ENCODE assay signal across 15 cellular contexts in genomic region chr13:67148219-67148583, GRCh38.
A peak's percentile ranks its signal among the peaks of the same experiment; 100 is the strongest.
DNase-seq lines count a peak whose midpoint lies in the region; ATAC-seq and TF ChIP-seq lines count a peak whose summit lies in the region.
"Had no signal": no experiment of that assay in that cellular context is flagged by ENCODE, and none has a peak within 500 bp of the region (broad histone marks: within the 10 kb centered on the region; RNA-seq: fewer than 3 reads in every experiment).

No MANE protein-coding gene starts in this region.

- H3K4me3 ChIP-seq in mucosa of descending colon: no peak overlapping the region
- H3K4me3 ChIP-seq: thyroid gland had no signal

- POLR2A ChIA-PET in activated B cell treated with CpG ODN at 0.5 μM for 24 hours (lab: Charles Lee): no interaction called here

- peaks cover 38% of the 10 kb centered on the region for H3K4me1 Mint-ChIP-seq in activated B cell treated with CpG ODN at 0.5 μM for 24 hours
- peaks cover 29% of the 10 kb centered on the region for H3K4me1 Mint-ChIP-seq in glutamatergic neuron (ENCODE audit: low read depth, unreplicated experiment)
- peaks cover 16 to 40% of the 10 kb centered on the region in 2 donors for H3K4me1 Mint-ChIP-seq in stimulated activated naive B cell treated with anti-CD40 and anti-IgM and Interleukin-4, amounts not matched to agents 10 μg/mL and 1 μg/mL and 100 μg/mL, for 72 hours
- peaks cover 3% of the 10 kb centered on the region for H3K4me1 Mint-ChIP-seq in activated naive CD8-positive, alpha-beta T cell treated with anti-CD3 and anti-CD28 coated beads for 36 hours
- H3K4me1 Mint-ChIP-seq: T-helper 17 cell had no signal

- TF ChIP-seq CTCF in activated B cell treated with CpG ODN at 0.5 μM for 24 hours (IDR thresholded peaks at IDR 0.05): no peak
- no peak for TF ChIP-seq CTCF in glutamatergic neuron (IDR thresholded peaks at IDR 0.05; ENCODE audit: partially characterized antibody, unreplicated experiment)
- no peak for TF ChIP-seq CTCF in mucosa of descending colon (IDR thresholded peaks at IDR 0.05)

- H3K9me3 ChIP-seq in mucosa of descending colon: no peaks in the 10 kb centered on the region
- H3K9me3 ChIP-seq: thyroid gland had no signal

- no peaks in the 10 kb centered on the region for H3K36me3 ChIP-seq in mucosa of descending colon (ENCODE audit: low read depth)
- H3K36me3 ChIP-seq: thyroid gland had no signal

- H3K9me3 Mint-ChIP-seq in activated B cell treated with CpG ODN at 0.5 μM for 24 hours (no peaks in the 10 kb centered on the region), glutamatergic neuron (ENCODE audit: unreplicated experiment) (peaks cover 2% of the 10 kb centered on the region)
- H3K9me3 Mint-ChIP-seq in stimulated activated naive B cell treated with anti-CD40 and anti-IgM and Interleukin-4, amounts not matched to agents 10 μg/mL and 1 μg/mL and 100 μg/mL, for 72 hours: no peaks in the 10 kb centered on the region
- no peaks in the 10 kb centered on the region for H3K9me3 Mint-ChIP-seq in activated naive CD8-positive, alpha-beta T cell treated with anti-CD3 and anti-CD28 coated beads for 36 hours

- CTCF ChIA-PET in activated B cell treated with CpG ODN at 0.5 μM for 24 hours (lab: Charles Lee): interaction anchor here (0.8 kb wide), 1 partner anchor 77 kb away, joined by 3 read pairs; no protein-coding TSS in a partner anchor

- ATAC-seq in activated B cell treated with CpG ODN at 0.5 μM for 24 hours (ENCODE audit: low read depth) (no peak), mucosa of descending colon (no peak)
- ATAC-seq in stimulated activated naive B cell treated with anti-CD40 and anti-IgM and Interleukin-4, amounts not matched to agents 10 μg/mL and 1 μg/mL and 100 μg/mL, for 72 hours (replicated peaks): no peak
- ATAC-seq: T-helper 17 cell had no signal

- H3K27ac Mint-ChIP-seq in activated B cell treated with CpG ODN at 0.5 μM for 24 hours (peak overlapping the region; percentile 30), glutamatergic neuron (ENCODE audit: unreplicated experiment) (peak overlapping the region; percentile 48)
- no peak overlapping the region for H3K27ac Mint-ChIP-seq in stimulated activated naive B cell treated with anti-CD40 and anti-IgM and Interleukin-4, amounts not matched to agents 10 μg/mL and 1 μg/mL and 100 μg/mL, for 72 hours
- H3K27ac Mint-ChIP-seq in activated naive CD8-positive, alpha-beta T cell treated with anti-CD3 and anti-CD28 coated beads for 36 hours: no peak overlapping the region
- H3K27ac Mint-ChIP-seq: T-helper 17 cell had no signal

- DNase-seq in GM04504 (ENCODE audit: low read depth) (peak; percentile 10), activated B cell treated with CpG ODN at 0.5 μM for 24 hours (no peak), glutamatergic neuron (no peak), pulmonary artery endothelial cell (ENCODE audit: low read depth, low spot score) (peak; percentile 46), mucosa of descending colon (no peak), SKM-1 (lab: John Stamatoyannopoulos, UW; ENCODE audit: unreplicated experiment) (no peak)
- no peak for DNase-seq in stimulated activated naive B cell treated with anti-CD40 and anti-IgM and Interleukin-4, amounts not matched to agents 10 μg/mL and 1 μg/mL and 100 μg/mL, for 72 hours
- no peak for DNase-seq in activated naive CD8-positive, alpha-beta T cell treated with anti-CD3 and anti-CD28 coated beads for 36 hours
- DNase-seq: amygdala; Calu3; Karpas-422; NCI-H526 treated with DMSO at 0.1 percent for 48 hours; stimulated activated CD4-positive, alpha-beta T cell treated with anti-CD3 and anti-CD28 coated beads, Interleukin-4, amount 100 ng/mL, for 24 hours; T-helper 17 cell; thyroid gland had no signal

- H3K27me3 Mint-ChIP-seq in activated B cell treated with CpG ODN at 0.5 μM for 24 hours: no peaks in the 10 kb centered on the region
- H3K27me3 Mint-ChIP-seq in glutamatergic neuron (ENCODE audit: unreplicated experiment): no peaks in the 10 kb centered on the region
- H3K27me3 Mint-ChIP-seq in stimulated activated naive B cell treated with anti-CD40 and anti-IgM and Interleukin-4, amounts not matched to agents 10 μg/mL and 1 μg/mL and 100 μg/mL, for 72 hours: no peaks in the 10 kb centered on the region
- H3K27me3 Mint-ChIP-seq in activated naive CD8-positive, alpha-beta T cell treated with anti-CD3 and anti-CD28 coated beads for 36 hours: no peaks in the 10 kb centered on the region
- H3K27me3 Mint-ChIP-seq: T-helper 17 cell had no signal

- H3K4me3 Mint-ChIP-seq in activated B cell treated with CpG ODN at 0.5 μM for 24 hours: no peak overlapping the region
- peak overlapping the region; percentile 25 for H3K4me3 Mint-ChIP-seq in glutamatergic neuron (ENCODE audit: unreplicated experiment)
- H3K4me3 Mint-ChIP-seq in stimulated activated naive B cell treated with anti-CD40 and anti-IgM and Interleukin-4, amounts not matched to agents 10 μg/mL and 1 μg/mL and 100 μg/mL, for 72 hours: no peak overlapping the region
- H3K4me3 Mint-ChIP-seq in activated naive CD8-positive, alpha-beta T cell treated with anti-CD3 and anti-CD28 coated beads for 36 hours: no peak overlapping the region
- H3K4me3 Mint-ChIP-seq: T-helper 17 cell had no signal

- H3K4me1 ChIP-seq in mucosa of descending colon (ENCODE audit: low read depth): no peaks in the 10 kb centered on the region

- H3K36me3 Mint-ChIP-seq in activated B cell treated with CpG ODN at 0.5 μM for 24 hours (ENCODE audit: low read depth) (no peaks in the 10 kb centered on the region), glutamatergic neuron (ENCODE audit: unreplicated experiment) (no peaks in the 10 kb centered on the region)
- no peaks in the 10 kb centered on the region for H3K36me3 Mint-ChIP-seq in stimulated activated naive B cell treated with anti-CD40 and anti-IgM and Interleukin-4, amounts not matched to agents 10 μg/mL and 1 μg/mL and 100 μg/mL, for 72 hours
- no peaks in the 10 kb centered on the region for H3K36me3 Mint-ChIP-seq in activated naive CD8-positive, alpha-beta T cell treated with anti-CD3 and anti-CD28 coated beads for 36 hours

- intact Hi-C loops in activated B cell treated with CpG ODN at 0.5 μM for 24 hours (cut with micrococcal nuclease) (loop anchor here (2.0 kb wide), 1 partner anchor 17 kb away; no protein-coding TSS in a partner anchor), mucosa of descending colon (cut with DNase I, micrococcal nuclease) (no loop called here)

Comparison
In these comparisons a context has a peak if more than half of its experiments do, and no peak if none do; other contexts are left out.
1. DNase-seq: peak in GM04504 (single experiment) and pulmonary artery endothelial cell (single experiment); none in activated B cell treated with CpG ODN at 0.5 μM for 24 hours (single experiment), glutamatergic neuron (single experiment), stimulated activated naive B cell treated with anti-CD40 and anti-IgM and Interleukin-4, amounts not matched to agents 10 μg/mL and 1 μg/mL and 100 μg/mL, for 72 hours (single experiment), mucosa of descending colon (0 of 3), activated naive CD8-positive, alpha-beta T cell treated with anti-CD3 and anti-CD28 coated beads for 36 hours (single experiment) and SKM-1 (single experiment).
2. H3K27ac Mint-ChIP-seq: peak in activated B cell treated with CpG ODN at 0.5 μM for 24 hours (single experiment) and glutamatergic neuron (single experiment); none in stimulated activated naive B cell treated with anti-CD40 and anti-IgM and Interleukin-4, amounts not matched to agents 10 μg/mL and 1 μg/mL and 100 μg/mL, for 72 hours (single experiment) and activated naive CD8-positive, alpha-beta T cell treated with anti-CD3 and anti-CD28 coated beads for 36 hours (single experiment).